Comparison of ENCODE assay signal across 8 cellular contexts in genomic region chr19:42251572-42251990, GRCh38. TPM values are rescaled to one million over a fixed set of nuclear protein-coding genes. Genes with fewer than 3 reads are reported as not detected.
DNase-seq lines count a peak whose midpoint lies in the region; ATAC-seq and TF ChIP-seq lines count a peak whose summit lies in the region.

No MANE protein-coding gene starts in this region.

- WGBS in esophagus muscularis mucosa, result 34% methylated on average over 3 of the region's 3 CpGs

- H3K79me2 ChIP-seq in parathyroid adenoma, result peaks cover 2% of the 10 kb centered on the region

- H3K36me3 ChIP-seq in Peyer's patch, result peaks cover 0 to 27% (median 0%) of the 10 kb centered on the region in 3 donors
- peaks cover 5 to 37% (median 23%) of the 10 kb centered on the region in 4 donors for H3K36me3 ChIP-seq in esophagus muscularis mucosa
- no peaks in the 10 kb centered on the region for H3K36me3 ChIP-seq in parathyroid adenoma (ENCODE audit: control insufficient read depth, insufficient read depth, low read length)

- DNase-seq in CD14-positive monocyte (ENCODE audit: low spot score) (no peak), Peyer's patch (no peak), esophagus muscularis mucosa (ENCODE audit: extremely low spot score) (no peak), islet precursor cell (no peak)

- no peak for TF ChIP-seq POLR2A in Peyer's patch (IDR thresholded peaks at IDR 0.05)
- TF ChIP-seq POLR2A in esophagus muscularis mucosa (IDR thresholded peaks at IDR 0.05; ENCODE audit: low read depth), result no peak

- peaks cover 5 to 47% (median 16%) of the 10 kb centered on the region in 4 donors for H3K4me1 ChIP-seq in Peyer's patch
- H3K4me1 ChIP-seq in esophagus muscularis mucosa, result peaks cover 57 to 81% (median 73%) of the 10 kb centered on the region in 4 donors
- H3K4me1 ChIP-seq in parathyroid adenoma, result peaks cover 17% of the 10 kb centered on the region

- H3K4me2 ChIP-seq in parathyroid adenoma (ENCODE audit: low read length), result no peak overlapping the region

- H3K9ac ChIP-seq in parathyroid adenoma, result no peak overlapping the region

- H3K27ac Mint-ChIP-seq in CD14-positive monocyte, result peak overlapping the region in 2 of 7 donors; percentile 32 to 37

- TF ChIP-seq EP300 in esophagus muscularis mucosa (IDR thresholded peaks at IDR 0.05), result no peak

- H3K4me3 ChIP-seq in Peyer's patch, result peak overlapping the region in 2 of 4 donors; percentile 72 to 79
- H3K4me3 ChIP-seq in esophagus muscularis mucosa, result peak overlapping the region; percentile 85 to 98 (median 96)
- H3K4me3 ChIP-seq in parathyroid adenoma (ENCODE audit: low read depth, low read length), result no peak overlapping the region

- intact Hi-C loops in CD14-positive monocyte (cut with micrococcal nuclease), result loop anchor here in 1 of 2 donors (5.0 kb wide), 2 partner anchors 34 to 36 kb away; partner anchors contain the start of gene DEDD2
- intact Hi-C loops in esophagus muscularis mucosa (cut with DNase I), result no loop called here

- H3K36me3 Mint-ChIP-seq in CD14-positive monocyte, result peaks cover 11 to 20% of the 10 kb centered on the region in 2 donors

- H3K4me1 Mint-ChIP-seq in CD14-positive monocyte, result peaks cover 38% of the 10 kb centered on the region

- ATAC-seq in HG03095 (IDR thresholded peaks at IDR 0.05; ENCODE audit: unreplicated experiment) (no peak), HG02938 (IDR thresholded peaks at IDR 0.05; ENCODE audit: unreplicated experiment) (no peak), HG03460 (IDR thresholded peaks at IDR 0.05; ENCODE audit: unreplicated experiment) (no peak)

- peak overlapping the region; percentile 27 to 36 for H3K4me3 Mint-ChIP-seq in CD14-positive monocyte

- TF ChIP-seq CTCF in CD14-positive monocyte (IDR thresholded peaks at IDR 0.05) (no peak), Peyer's patch (IDR thresholded peaks at IDR 0.05) (no peak), esophagus muscularis mucosa (IDR thresholded peaks at IDR 0.05) (no peak), parathyroid adenoma (IDR thresholded peaks at IDR 0.05) (no peak)

- H3K27me3 Mint-ChIP-seq in CD14-positive monocyte (ENCODE audit: low read depth in 3 of 3), result peaks cover 8 to 11% (median 8%) of the 10 kb centered on the region in 3 donors

- H2AFZ ChIP-seq in parathyroid adenoma, result no peak overlapping the region

- no peaks in the 10 kb centered on the region for H3K9me3 ChIP-seq in Peyer's patch
- no peaks in the 10 kb centered on the region for H3K9me3 ChIP-seq in esophagus muscularis mucosa
- H3K9me3 ChIP-seq in parathyroid adenoma (ENCODE audit: control insufficient read depth, low read length), result no peaks in the 10 kb centered on the region

- peak overlapping the region; percentile 99 to 100 (median 100) for H3K27ac ChIP-seq in Peyer's patch
- H3K27ac ChIP-seq in esophagus muscularis mucosa (replicated peaks in 1 of 4), result peak overlapping the region; percentile 100
- peak overlapping the region; percentile 48 for H3K27ac ChIP-seq in parathyroid adenoma

- no peaks in the 10 kb centered on the region for H3K9me3 Mint-ChIP-seq in CD14-positive monocyte

- H3K27me3 ChIP-seq in Peyer's patch, result no peaks in the 10 kb centered on the region
- H3K27me3 ChIP-seq in esophagus muscularis mucosa, result no peaks in the 10 kb centered on the region
- H3K27me3 ChIP-seq in parathyroid adenoma (ENCODE audit: control insufficient read depth, insufficient read depth, low read length), result no peaks in the 10 kb centered on the region

RNA-seq across cellular contexts. Expression of gene ERF, which starts 3.3 kb away (rescaled TPM):
- polyA plus RNA-seq in CD14-positive monocyte, result 1 to 10 TPM; 2.3 to 3.4 TPM
- 10 to 100 TPM; 13.2 to 85.4 (median 49.3) TPM for total RNA-seq in Peyer's patch
- total RNA-seq in esophagus muscularis mucosa, result 10 to 100 TPM; 16.6 to 38.8 (median 35.5) TPM

RNA-seq across cellular contexts. Expression of gene GSK3A, which starts 9.2 kb away (rescaled TPM):
- 10 to 100 TPM; 12.3 to 14.9 TPM for polyA plus RNA-seq in CD14-positive monocyte
- total RNA-seq in Peyer's patch (10 to 100 TPM; 31.4 to 44.1 (median 41.0) TPM), esophagus muscularis mucosa (10 to 100 TPM; 33.8 to 46.1 (median 41.8) TPM)

RNA-seq across cellular contexts. Expression of gene CIC, which starts 17.5 kb away (rescaled TPM):
- polyA plus RNA-seq in CD14-positive monocyte, result under 1 TPM; 0.62 to 0.87 TPM
- total RNA-seq in Peyer's patch, result 10 to 100 TPM; 40.5 to 72.8 (median 67.2) TPM
- 10 to 100 TPM; 37.8 to 74.2 (median 56.3) TPM for total RNA-seq in esophagus muscularis mucosa

RNA-seq across cellular contexts. Expression of gene ZNF526, which starts 31.5 kb away (rescaled TPM):
- polyA plus RNA-seq in CD14-positive monocyte, result 1 to 10 TPM in 1 of 2 donors, under 1 TPM in 1; 0.96 to 1.3 TPM
- total RNA-seq in Peyer's patch (10 to 100 TPM in 3 of 4 donors, 1 to 10 TPM in 1; 9.1 to 14.0 (median 12.3) TPM), esophagus muscularis mucosa (1 to 10 TPM; 4.3 to 8.6 (median 7.1) TPM)

RNA-seq across cellular contexts. Expression of gene DEDD2, which starts 34.1 kb away (rescaled TPM):
- 100 to 1,000 TPM; 125 to 133 TPM for polyA plus RNA-seq in CD14-positive monocyte
- total RNA-seq in Peyer's patch (10 to 100 TPM; 20.6 to 60.2 (median 51.6) TPM), esophagus muscularis mucosa (10 to 100 TPM; 22.0 to 42.1 (median 31.2) TPM)

Comparison
In these comparisons a context has a peak if more than half of its experiments do, and no peak if none do; other contexts are left out.
1. H3K27ac ChIP-seq: peak in every context shown above with its lines; median percentile 100 in esophagus muscularis mucosa; 100 in Peyer's patch; 48 in parathyroid adenoma.